ENCODE assay signal across 17 cellular contexts in the genomic region with DNA sequence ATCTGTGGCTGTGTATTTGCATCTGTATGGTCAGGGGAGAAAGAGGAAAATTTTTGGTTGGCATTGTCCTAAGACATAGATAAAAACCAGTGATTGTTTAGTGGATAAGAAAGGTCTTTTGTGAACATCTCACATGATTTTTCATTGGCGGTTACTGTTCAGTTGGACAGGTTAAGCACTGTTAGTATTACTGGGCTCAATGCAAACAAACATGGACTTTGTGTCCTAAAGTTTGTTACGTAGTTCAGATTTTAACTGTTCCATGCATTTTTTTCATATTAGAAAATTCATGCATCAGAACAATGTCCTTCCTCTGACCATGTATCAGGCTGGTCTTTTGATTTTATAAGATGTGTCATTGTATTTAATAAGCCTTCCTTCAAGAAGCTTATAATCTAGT.
DNase-seq lines count a peak whose midpoint lies in the region; ATAC-seq and TF ChIP-seq lines count a peak whose summit lies in the region.
"Had no signal": no experiment of that assay in that cellular context is flagged by ENCODE, and none has a peak within 500 bp of the region (broad histone marks: within the 10 kb centered on the region; RNA-seq: fewer than 3 reads in every experiment).

No MANE protein-coding gene starts in this region.

- H3K4me3 ChIP-seq in LNCaP clone FGC (ENCODE audit: low read depth, low read length) (no peak overlapping the region), rectal smooth muscle tissue (ENCODE audit: low read length) (no peak overlapping the region)
- H3K4me3 ChIP-seq: BLaER1 had no signal

- H3K36me3 Mint-ChIP-seq in mesothelial cell of epicardium, result peaks cover 9% of the 10 kb centered on the region
- H3K36me3 Mint-ChIP-seq: CD14-positive monocyte; CD4-positive, alpha-beta memory T cell; IgD-negative memory B cell had no signal

- H3K9me3 Mint-ChIP-seq in mesothelial cell of epicardium, result peaks cover 17% of the 10 kb centered on the region
- H3K9me3 Mint-ChIP-seq: H9 had no signal

- H3K27ac ChIP-seq in rectal smooth muscle tissue (ENCODE audit: low read depth, low read length), result peak overlapping the region; percentile 58
- H3K27ac ChIP-seq: BLaER1, HL-60 had no signal

- H3K27me3 Mint-ChIP-seq in mesothelial cell of epicardium (ENCODE audit: low read depth), result no peaks in the 10 kb centered on the region
- H3K27me3 Mint-ChIP-seq: CD4-positive, alpha-beta memory T cell; IgD-negative memory B cell had no signal

- H3K27me3 ChIP-seq in rectal smooth muscle tissue (ENCODE audit: control insufficient read depth, insufficient read depth, low read length), result no peaks in the 10 kb centered on the region
- H3K27me3 ChIP-seq: BLaER1 had no signal

- H3K27ac Mint-ChIP-seq in mesothelial cell of epicardium, result peak overlapping the region; percentile 89
- H3K27ac Mint-ChIP-seq: CD14-positive monocyte; CD4-positive, alpha-beta memory T cell; H9; IgD-negative memory B cell had no signal

- TF ChIP-seq CTCF in LNCaP clone FGC (IDR thresholded peaks at IDR 0.05; ENCODE audit: control insufficient read depth, extremely low read depth, insufficient read depth), result no peak
- no peak for TF ChIP-seq CTCF in mesothelial cell of epicardium (IDR thresholded peaks at IDR 0.05; ENCODE audit: unreplicated experiment)

- H3K4me1 ChIP-seq in rectal smooth muscle tissue (ENCODE audit: control insufficient read depth, insufficient read depth, low read length), result peaks cover 10% of the 10 kb centered on the region
- H3K4me1 ChIP-seq: BLaER1 had no signal

- peak; percentile 39 for DNase-seq in LNCaP clone FGC (ENCODE audit: low read depth)
- no peak for DNase-seq in mesothelial cell of epicardium (ENCODE audit: low spot score in 2 of 2, unreplicated experiment in 2 of 2)
- DNase-seq in DMS53 (lab: John Stamatoyannopoulos, UW), result no peak
- DNase-seq in dedifferentiated amniotic fluid mesenchymal stem cell (ENCODE audit: extremely low spot score), result no peak
- DNase-seq: 8988T; CD4-positive, alpha-beta memory T cell; DMS153; DMS79 treated with DMSO at 0.1 percent for 48 hours; GF-D8; H9 had no signal

- no peak overlapping the region for H3K9ac ChIP-seq in rectal smooth muscle tissue (ENCODE audit: low read length)
- H3K9ac ChIP-seq: BLaER1 had no signal

- peaks cover 67% of the 10 kb centered on the region for H3K4me1 Mint-ChIP-seq in mesothelial cell of epicardium
- H3K4me1 Mint-ChIP-seq: CD14-positive monocyte; CD4-positive, alpha-beta memory T cell; IgD-negative memory B cell had no signal

- no peak overlapping the region for H3K4me3 Mint-ChIP-seq in mesothelial cell of epicardium
- H3K4me3 Mint-ChIP-seq: CD14-positive monocyte; CD4-positive, alpha-beta memory T cell; H9; IgD-negative memory B cell had no signal

- H3K36me3 ChIP-seq in rectal smooth muscle tissue (ENCODE audit: control insufficient read depth, insufficient read depth, low read length), result no peaks in the 10 kb centered on the region
- H3K36me3 ChIP-seq: BLaER1 had no signal

- ATAC-seq in HG03469 (IDR thresholded peaks at IDR 0.05; ENCODE audit: unreplicated experiment) (no peak), HG03354 (IDR thresholded peaks at IDR 0.05; ENCODE audit: poor library complexity, severe bottlenecking, unreplicated experiment) (no peak)
